In the genomic region with DNA sequence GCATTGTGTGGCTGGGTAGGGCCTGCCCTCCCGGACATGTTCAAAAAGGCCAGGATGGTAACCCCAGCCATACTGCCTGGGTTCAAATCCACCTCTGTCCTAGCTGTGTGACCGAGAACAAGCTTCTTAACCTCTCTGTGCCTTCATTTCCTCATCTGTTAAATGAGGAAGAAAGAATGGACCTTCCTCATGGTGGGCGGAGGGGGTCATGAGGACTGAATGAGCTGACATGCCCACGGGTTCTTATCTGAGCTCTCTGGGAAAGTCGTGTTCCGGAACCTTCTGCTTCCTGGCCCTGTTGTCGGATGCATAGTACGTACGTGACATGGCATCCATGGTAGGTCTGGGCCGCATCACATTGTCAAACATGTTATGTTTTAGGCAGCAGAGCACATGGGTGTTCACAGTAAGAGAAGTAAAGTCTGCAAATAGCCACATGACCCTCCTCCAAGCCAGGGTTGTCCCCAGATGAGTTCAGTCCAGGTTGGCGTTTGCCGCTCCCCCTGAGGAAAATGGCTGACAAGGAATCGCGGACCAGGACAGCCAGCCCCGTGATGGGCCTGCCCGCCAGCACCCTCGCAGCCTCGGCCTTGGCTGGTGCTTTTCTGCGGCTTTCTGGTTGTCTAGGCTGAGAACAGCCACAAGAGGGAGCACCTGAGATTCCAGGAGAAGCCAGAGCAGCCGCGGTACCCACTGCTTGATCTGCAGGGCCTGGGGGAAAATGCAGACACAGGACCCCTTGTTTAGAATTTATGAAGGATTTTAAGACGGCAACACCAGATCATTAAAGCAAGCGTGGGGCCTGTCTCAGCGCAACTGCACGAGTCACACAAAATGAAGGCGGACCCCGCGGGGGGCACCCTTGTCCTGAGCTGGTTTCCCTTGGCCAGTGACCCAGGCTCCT, we compare ENCODE assay signal across 8 cellular contexts. TPM values are rescaled to one million over a fixed set of nuclear protein-coding genes. Genes with fewer than 3 reads are reported as not detected.
DNase-seq lines count a peak whose midpoint lies in the region; ATAC-seq and TF ChIP-seq lines count a peak whose summit lies in the region.

No MANE protein-coding gene starts in this region.

- H3K4me3 ChIP-seq in lower leg skin (ENCODE audit: low read depth, poor library complexity, severe bottlenecking), result no peak overlapping the region

- DNase-seq in AML-193 (lab: John Stamatoyannopoulos, UW) (peak; percentile 56 to 60), HCEC 1CT (peak; percentile 68), NCI-H748 treated with DMSO at 0.1 percent for 48 hours (lab: John Stamatoyannopoulos, UW) (peak; percentile 74), dermis blood vessel endothelial cell (peak; percentile 91), lower leg skin (ENCODE audit: low spot score in 2 of 2) (peak; percentile 83 to 94)
- peak; percentile 77 to 82 for DNase-seq in activated CD4-positive, alpha-beta T cell treated with anti-CD3 and anti-CD28 coated beads, Interleukin-2, amount 50 U/mL, for 48 hours
- peak; percentile 56 to 75 (median 69) for DNase-seq in stimulated activated CD4-positive, alpha-beta T cell treated with anti-CD3 and anti-CD28 coated beads, TNF-alpha, amount 100 ng/mL, for 24 hours (ENCODE audit: low read depth in 3 of 3)

- WGBS in lower leg skin, 2 donors, result 38 to 41% methylated on average over 28 of the region's 28 CpGs

- TF ChIP-seq POLR2A in lower leg skin (IDR thresholded peaks at IDR 0.05), result no peak

- intact Hi-C loops in lower leg skin (cut with DNase I; ENCODE audit: low total_unique reads), result no loop called here

- no peak for ATAC-seq in GM21528 (IDR thresholded peaks at IDR 0.05; ENCODE audit: low FRiP score, unreplicated experiment)

- no peak for TF ChIP-seq CTCF in lower leg skin (IDR thresholded peaks at IDR 0.05)

RNA-seq across cellular contexts. Expression of gene NTN5, which starts 2.4 kb away (rescaled TPM):
- total RNA-seq in dermis blood vessel endothelial cell, result 0.05 TPM in 1 of 2 replicates, not detected in the other
- total RNA-seq in lower leg skin, result 1 to 10 TPM in 1 of 4 donors, under 1 TPM in 2, not detected in 1; 0.47 to 1.9 (median 0.58) TPM

RNA-seq across cellular contexts. Expression of gene FUT2, which starts 20.6 kb away (rescaled TPM):
- total RNA-seq in dermis blood vessel endothelial cell (not detected in 2 replicates), lower leg skin (10 to 100 TPM in 3 of 4 donors, 1 to 10 TPM in 1; 8.5 to 14.9 (median 11.5) TPM)

RNA-seq across cellular contexts. Expression of gene CA11, which starts 29.2 kb away (rescaled TPM):
- total RNA-seq in dermis blood vessel endothelial cell (1.7 and 4.8 TPM in 2 replicates), lower leg skin (10 to 100 TPM in 3 of 4 donors, 1 to 10 TPM in 1; 7.3 to 37.5 (median 10.3) TPM)

RNA-seq across cellular contexts. Expression of gene DBP, which starts 38.0 kb away (rescaled TPM):
- 1.6 and 3.1 TPM in 2 replicates for total RNA-seq in dermis blood vessel endothelial cell
- total RNA-seq in lower leg skin, result 10 to 100 TPM; 21.1 to 41.6 (median 24.8) TPM

RNA-seq across cellular contexts. Expression of gene MAMSTR, which starts 44.4 kb away (rescaled TPM):
- total RNA-seq in dermis blood vessel endothelial cell, result 0.09 and 0.51 TPM in 2 replicates
- total RNA-seq in lower leg skin, result under 1 TPM; 0.42 to 0.74 (median 0.63) TPM
